Comparison of ENCODE assay signal across 12 cellular contexts in the genomic region with DNA sequence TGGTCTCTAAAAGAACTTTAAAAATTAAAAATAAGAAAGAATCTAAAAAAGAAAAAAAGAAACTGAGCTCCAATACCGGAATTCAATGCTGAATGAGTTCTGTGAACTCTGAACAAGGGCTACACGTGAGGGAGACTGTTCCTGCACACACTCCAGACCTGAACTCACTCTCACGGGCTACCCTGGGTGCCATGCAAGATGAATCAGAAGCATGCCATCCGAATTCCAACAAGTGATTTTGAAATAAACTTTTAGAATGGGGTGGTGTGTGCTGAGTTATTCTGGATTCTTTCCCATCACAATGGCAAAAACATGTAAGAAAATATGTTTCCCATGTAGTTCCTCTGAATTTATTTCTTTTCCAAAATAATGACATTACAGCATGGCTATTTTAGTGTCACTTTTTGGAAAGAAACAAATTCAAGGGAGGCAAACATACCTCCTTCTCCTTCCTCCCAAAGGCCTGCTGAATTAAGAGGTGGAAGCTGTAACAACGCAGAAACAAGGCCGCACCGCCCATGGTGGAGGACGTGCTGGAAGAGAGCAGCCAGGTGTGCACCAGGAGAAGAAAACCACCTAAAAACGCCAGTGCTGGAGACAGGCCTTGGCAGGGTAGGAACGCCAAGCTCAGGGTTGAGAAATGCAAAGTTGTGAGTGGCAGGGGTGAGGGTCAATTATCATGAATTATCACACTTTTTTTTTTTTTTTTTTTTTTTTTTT.
DNase-seq lines count a peak whose midpoint lies in the region; ATAC-seq and TF ChIP-seq lines count a peak whose summit lies in the region.
"Had no signal": no experiment of that assay in that cellular context is flagged by ENCODE, and none has a peak within 500 bp of the region (broad histone marks: within the 10 kb centered on the region; RNA-seq: fewer than 3 reads in every experiment).

No MANE protein-coding gene starts in this region.

- H3K18ac ChIP-seq in mesenchymal stem cell (ENCODE audit: low read depth in 1 of 2, low read length in 2 of 2), result no peak overlapping the region

- peak; percentile 69 for ATAC-seq in aorta (ENCODE audit: low FRiP score)
- ATAC-seq: foreskin keratinocyte, Panc1 had no signal

- H2AFZ ChIP-seq in mesenchymal stem cell (ENCODE audit: low read depth, low read length), result no peak overlapping the region

- H2BK120ac ChIP-seq in mesenchymal stem cell (ENCODE audit: low read depth, low read length), result no peak overlapping the region

- H3K4me2 ChIP-seq in mesenchymal stem cell (ENCODE audit: low read length, poor library complexity, severe bottlenecking), result no peak overlapping the region
- H3K4me2 ChIP-seq: KMS-11 had no signal

- H4K8ac ChIP-seq in mesenchymal stem cell (ENCODE audit: low read length), result no peak overlapping the region

- WGBS in mesenchymal stem cell, result 82% methylated on average over 7 of the region's 10 CpGs
- 10 to 13% methylated on average over 10 of the region's 10 CpGs for WGBS in aorta, 2 donors

- H3K4me3 ChIP-seq in left ventricle myocardium inferior (no peak overlapping the region), coronary artery (no peak overlapping the region), mesenchymal stem cell (ENCODE audit: insufficient read depth in 1 of 2, low read depth in 1 of 2, low read length in 2 of 2) (no peak overlapping the region), aorta (ENCODE audit: low read length in 2 of 2) (no peak overlapping the region)
- H3K4me3 ChIP-seq: cardiac muscle cell had no signal

- H2BK12ac ChIP-seq in mesenchymal stem cell (ENCODE audit: low read length in 2 of 2), result peak overlapping the region in 1 of 2 experiments; percentile 3

- H3K9me3 ChIP-seq in left ventricle myocardium inferior (replicated peaks) (no peaks in the 10 kb centered on the region), mesenchymal stem cell (ENCODE audit: control insufficient read depth, low read length) (no peaks in the 10 kb centered on the region), aorta (ENCODE audit: control insufficient read depth, low read length) (no peaks in the 10 kb centered on the region)

- no peak overlapping the region for H2AK5ac ChIP-seq in mesenchymal stem cell (ENCODE audit: low read length, severe bottlenecking)

- H3K4ac ChIP-seq in mesenchymal stem cell (ENCODE audit: low read depth in 1 of 2, low read length in 2 of 2), result no peak overlapping the region

- H2BK15ac ChIP-seq in mesenchymal stem cell (ENCODE audit: low read depth, poor library complexity, severe bottlenecking), result no peak overlapping the region

- H3K9ac ChIP-seq in mesenchymal stem cell (ENCODE audit: low read length), result no peak overlapping the region
- H3K9ac ChIP-seq: KMS-11 had no signal

- no peak overlapping the region for H4K91ac ChIP-seq in mesenchymal stem cell (ENCODE audit: low read length)

- DNase-seq in left ventricle myocardium inferior, result no peak
- DNase-seq in cardiac septum (ENCODE audit: low spot score), result no peak
- no peak for DNase-seq in coronary artery (ENCODE audit: low spot score)
- DNase-seq in mesenchymal stem cell, result peak; percentile 27
- peak in 1 of 2 donors; percentile 61 for DNase-seq in aorta
- no peak for DNase-seq in D341Med (ENCODE audit: low spot score)
- no peak for DNase-seq in NCI-H748 (lab: John Stamatoyannopoulos, UW; ENCODE audit: unreplicated experiment)
- DNase-seq in SIG-M5 (lab: John Stamatoyannopoulos, UW), result no peak

- H3K27me3 ChIP-seq in left ventricle myocardium inferior (ENCODE audit: low read depth), result no peaks in the 10 kb centered on the region
- no peaks in the 10 kb centered on the region for H3K27me3 ChIP-seq in mesenchymal stem cell (ENCODE audit: control insufficient read depth in 1 of 2, insufficient read depth in 1 of 2, low read length in 2 of 2)
- no peaks in the 10 kb centered on the region for H3K27me3 ChIP-seq in aorta (ENCODE audit: control insufficient read depth in 1 of 2, insufficient read depth in 2 of 2, low read length in 1 of 2)
- H3K27me3 ChIP-seq: cardiac muscle cell, foreskin keratinocyte had no signal

- H2BK5ac ChIP-seq in mesenchymal stem cell (ENCODE audit: low read depth, low read length, poor library complexity, severe bottlenecking), result no peak overlapping the region

- peaks cover 39% of the 10 kb centered on the region for H3K79me1 ChIP-seq in mesenchymal stem cell (replicated peaks; ENCODE audit: low read length, poor library complexity, severe bottlenecking)

- no peaks in the 10 kb centered on the region for H3K36me3 ChIP-seq in left ventricle myocardium inferior
- H3K36me3 ChIP-seq in mesenchymal stem cell (ENCODE audit: control insufficient read depth in 1 of 2, insufficient read depth in 2 of 2, low read depth in 1 of 2, low read length in 2 of 2), result peaks cover 0 to 4% of the 10 kb centered on the region in 2 experiments
- no peaks in the 10 kb centered on the region for H3K36me3 ChIP-seq in aorta (ENCODE audit: control insufficient read depth in 1 of 2, insufficient read depth in 2 of 2, low read length in 1 of 2)
- H3K36me3 ChIP-seq: cardiac muscle cell had no signal

- peak overlapping the region in 1 of 2 experiments; percentile 18 for H3K14ac ChIP-seq in mesenchymal stem cell (ENCODE audit: low read length in 2 of 2)

- H3K27ac ChIP-seq in left ventricle myocardium inferior (replicated peaks) (peak overlapping the region; percentile 49), coronary artery (peak overlapping the region; percentile 32 to 86), mesenchymal stem cell (ENCODE audit: low read length, poor library complexity, severe bottlenecking) (no peak overlapping the region), aorta (ENCODE audit: low read depth in 1 of 2, low read length in 2 of 2) (peak overlapping the region in 1 of 2 donors; percentile 91)
- H3K27ac ChIP-seq: foreskin keratinocyte, KMS-11 had no signal

- TF ChIP-seq CTCF in left ventricle myocardium inferior (IDR thresholded peaks at IDR 0.05; ENCODE audit: borderline replicate concordance) (no peak), coronary artery (IDR thresholded peaks at IDR 0.05) (no peak)

- intact Hi-C loops in left ventricle myocardium inferior (cut with micrococcal nuclease), result no loop called here
- intact Hi-C loops in cardiac septum (cut with DNase I), result no loop called here
- intact Hi-C loops in aorta (cut with DNase I), result no loop called here

- H3K23ac ChIP-seq in mesenchymal stem cell (ENCODE audit: low read length in 2 of 2), result no peak overlapping the region

- peaks cover 97% of the 10 kb centered on the region for H3K4me1 ChIP-seq in left ventricle myocardium inferior
- peaks cover 17% of the 10 kb centered on the region for H3K4me1 ChIP-seq in mesenchymal stem cell (ENCODE audit: control insufficient read depth, insufficient read depth, low read depth, low read length)
- peaks cover 0 to 5% of the 10 kb centered on the region in 2 donors for H3K4me1 ChIP-seq in aorta (ENCODE audit: control insufficient read depth in 1 of 2, insufficient read depth in 2 of 2, low read length in 2 of 2)
